In genomic region chr7:1555046-1555812, GRCh38 we compare ENCODE assay signal across 9 cellular contexts. TPM values are rescaled to one million over a fixed set of nuclear protein-coding genes. Genes with fewer than 3 reads are reported as not detected.
A peak's percentile ranks its signal among the peaks of the same experiment; 100 is the strongest.
DNase-seq lines count a peak whose midpoint lies in the region; ATAC-seq and TF ChIP-seq lines count a peak whose summit lies in the region.
"Had no signal": no experiment of that assay in that cellular context is flagged by ENCODE, and none has a peak within 500 bp of the region (broad histone marks: within the 10 kb centered on the region; RNA-seq: fewer than 3 reads in every experiment).

No MANE protein-coding gene starts in this region.

- 39% methylated on average over 35 of the region's 35 CpGs for WGBS in smooth muscle cell (ENCODE audit: low lambda C conversion rate)

- H3K9me3 ChIP-seq in smooth muscle cell (replicated peaks; ENCODE audit: low read depth) = no peaks in the 10 kb centered on the region

- no peak for ATAC-seq in GM21529 (IDR thresholded peaks at IDR 0.05; ENCODE audit: unreplicated experiment)

- TF ChIP-seq CTCF in foreskin fibroblast (IDR thresholded peaks at IDR 0.05; ENCODE audit: low read depth, low read length) (no peak), smooth muscle cell (IDR thresholded peaks at IDR 0.05; ENCODE audit: borderline replicate concordance, insufficient read depth, poor library complexity, severe bottlenecking) (no peak)

- no peaks in the 10 kb centered on the region for H3F3A ChIP-seq in smooth muscle cell (ENCODE audit: low read depth)

- H4K20me1 ChIP-seq in smooth muscle cell (ENCODE audit: low read depth) = no peaks in the 10 kb centered on the region

- H3K4me1 ChIP-seq in smooth muscle cell (ENCODE audit: low read depth) = no peaks in the 10 kb centered on the region

- H3K27ac ChIP-seq in smooth muscle cell (ENCODE audit: low read depth) (peak overlapping the region; percentile 38), caudate nucleus (ENCODE audit: low read depth, low read length) (no peak overlapping the region)

- H3K4me3 ChIP-seq in foreskin fibroblast (ENCODE audit: low read depth in 1 of 2, low read length in 2 of 2) (no peak overlapping the region), smooth muscle cell (peak overlapping the region; percentile 18)

- DNase-seq in HPDE6-E6E7 (ENCODE audit: extremely low spot score) (peak; percentile 98), foreskin fibroblast (peak; percentile 90 to 94), smooth muscle cell (lab: John Stamatoyannopoulos, UW; ENCODE audit: unreplicated experiment) (no peak), GF-D8 (lab: John Stamatoyannopoulos, UW) (no peak), caudate nucleus (lab: John Stamatoyannopoulos, UW) (no peak)
- no peak for DNase-seq in effector CD4-positive, alpha-beta T cell

- H3K27me3 ChIP-seq in smooth muscle cell (ENCODE audit: low read depth) = no peaks in the 10 kb centered on the region

- H3K4me2 ChIP-seq in smooth muscle cell = peak overlapping the region; percentile 62

- no peak overlapping the region for H3K9ac ChIP-seq in smooth muscle cell (ENCODE audit: low read depth)

- H3K36me3 ChIP-seq in smooth muscle cell (ENCODE audit: low read depth) = no peaks in the 10 kb centered on the region

- no peaks in the 10 kb centered on the region for H3K79me2 ChIP-seq in smooth muscle cell (ENCODE audit: low read depth)

- no peak overlapping the region for H2AFZ ChIP-seq in smooth muscle cell (ENCODE audit: low read depth)

TF ChIP-seq in PFSK-1, 5 proteins besides CTCF, POLR2A, EP300 and RAD21:
- TF ChIP-seq TAF1 (IDR thresholded peaks at IDR 0.05; ENCODE audit: borderline replicate concordance, insufficient read depth, low read length) (0 out of 2 replicates have a peak, but pooled peaks have one; percentile 42), FOXP2 (optimal IDR thresholded peaks at IDR 0.05; ENCODE audit: borderline replicate concordance, extremely low read depth, extremely low read length, insufficient read depth) (no peak), POLR2AphosphoS5 (IDR thresholded peaks at IDR 0.05; ENCODE audit: low read depth, low read length) (0 out of 2 replicates have a peak, but pooled peaks have one; percentile 35), SIN3A (IDR thresholded peaks at IDR 0.05; ENCODE audit: borderline replicate concordance, insufficient read depth, low read length) (peak; percentile 82; the same call in 1 of the 2 replicates), REST (IDR thresholded peaks at IDR 0.05; ENCODE audit: insufficient read depth in 1 of 2, low read depth in 2 of 2, low read length in 2 of 2) (peak in 1 of 2 experiments; percentile 25; a peak in 1 of 4 replicates)

RNA-seq across cellular contexts. Expression of gene TMEM184A, which starts 0.8 kb away (rescaled TPM):
- polyA plus RNA-seq in PFSK-1 (2012; ENCODE audit: insufficient read length, low read depth) = 1.2 TPM
- total RNA-seq in smooth muscle cell = 4.8 and 6.6 TPM in 2 replicates
- polyA plus RNA-seq in smooth muscle cell = 1.6 and 4.5 TPM in 2 replicates
- total RNA-seq: neural crest cell had no signal

RNA-seq across cellular contexts. Expression of gene PSMG3, which starts 14.6 kb away (rescaled TPM):
- 95.1 TPM for polyA plus RNA-seq in PFSK-1 (2012; ENCODE audit: insufficient read length, low read depth)
- 24.5 and 30.7 TPM in 2 replicates for total RNA-seq in smooth muscle cell
- 45.2 and 45.3 TPM in 2 replicates for polyA plus RNA-seq in smooth muscle cell

RNA-seq across cellular contexts. Expression of gene MAFK, which starts 24.7 kb away (rescaled TPM):
- polyA plus RNA-seq in PFSK-1 (2012; ENCODE audit: insufficient read length, low read depth) = 68.5 TPM
- 8.5 and 8.8 TPM in 2 replicates for total RNA-seq in smooth muscle cell
- 2.8 and 4.4 TPM in 2 replicates for polyA plus RNA-seq in smooth muscle cell

RNA-seq across cellular contexts. Expression of gene INTS1, which starts 51.0 kb away (rescaled TPM):
- 80.2 TPM for polyA plus RNA-seq in PFSK-1 (2012; ENCODE audit: insufficient read length, low read depth)
- total RNA-seq in smooth muscle cell = 18.2 and 18.9 TPM in 2 replicates
- polyA plus RNA-seq in smooth muscle cell = 48.0 and 51.2 TPM in 2 replicates

Comparison
In these comparisons a context has a peak if more than half of its experiments do, and no peak if none do; other contexts are left out.
1. DNase-seq: peak in HPDE6-E6E7 (single experiment) and foreskin fibroblast (2 of 2); none in smooth muscle cell (single experiment), GF-D8 (single experiment), effector CD4-positive, alpha-beta T cell (single experiment) and caudate nucleus (0 of 61).